Comparison of ENCODE assay signal across 19 cellular contexts in genomic region chr7:116967254-116967922, GRCh38. TPM values are rescaled to one million over a fixed set of nuclear protein-coding genes. Genes with fewer than 3 reads are reported as not detected.
DNase-seq lines count a peak whose midpoint lies in the region; ATAC-seq, FAIRE-seq and TF ChIP-seq lines count a peak whose summit lies in the region.
"Had no signal": no experiment of that assay in that cellular context is flagged by ENCODE, and none has a peak within 500 bp of the region (broad histone marks: within the 10 kb centered on the region; RNA-seq: fewer than 3 reads in every experiment).

No MANE protein-coding gene starts in this region.

- H3K4me2 ChIP-seq in KMS-11 = peak overlapping the region; percentile 36; the same call in 1 of the 2 replicates
- no peak overlapping the region for H3K4me2 ChIP-seq in osteoblast (ENCODE audit: insufficient read depth, low read length)

- H2AFZ ChIP-seq in KMS-11 (ENCODE audit: low read depth) = no peak overlapping the region
- H2AFZ ChIP-seq in osteoblast (ENCODE audit: low read length) = no peak overlapping the region

- H3K4me3 ChIP-seq in HEK293 (ENCODE audit: low read depth, low read length) (no peak overlapping the region), KMS-11 (IDR thresholded peaks at IDR 0.05; ENCODE audit: insufficient read depth, low read depth, low read length) (no peak overlapping the region), osteoblast (ENCODE audit: insufficient read depth, low read length) (no peak overlapping the region), heart right ventricle (no peak overlapping the region)

- no peak overlapping the region for H3K9ac ChIP-seq in KMS-11

- intact Hi-C loops in heart right ventricle (cut with DNase I) = no loop called here

- DNase-seq in osteoblast (ENCODE audit: insufficient read length, low spot score, missing footprints) (peak; percentile 4), urothelium cell line (ENCODE audit: low spot score) (no peak), heart right ventricle (no peak)
- DNase-seq: ACHN; BE2C; C1 segment of cervical spinal cord; Caco-2; CD4-positive, CD25-positive, alpha-beta regulatory T cell; CD8-positive, alpha-beta memory T cell; GOT3; H9 had no signal

- H3K27ac ChIP-seq in HEK293 (ENCODE audit: extremely low read depth, low read depth, low read length) (no peak overlapping the region), KMS-11 (no peak overlapping the region; the same call in 1 of the 2 replicates), cingulate gyrus (ENCODE audit: low read depth, low read length) (peak overlapping the region; percentile 2), osteoblast (ENCODE audit: low read depth, low read length) (no peak overlapping the region), heart right ventricle (no peak overlapping the region)

- CTCF ChIA-PET in HEK293 (lab: Yijun Ruan, JAX) = interaction anchor here (0.5 to 1.1 kb wide), 2 partner anchors 159 to 739 kb away, joined by 3 to 4 read pairs; no protein-coding TSS in a partner anchor

- H3K36me3 ChIP-seq in HEK293 (ENCODE audit: control insufficient read depth in 2 of 2, insufficient read depth in 1 of 2, low read length in 2 of 2) = no peaks in the 10 kb centered on the region
- H3K36me3 ChIP-seq in KMS-11 (ENCODE audit: insufficient read depth) = no peaks in the 10 kb centered on the region
- no peaks in the 10 kb centered on the region for H3K36me3 ChIP-seq in osteoblast (ENCODE audit: insufficient read depth, low read length)
- no peaks in the 10 kb centered on the region for H3K36me3 ChIP-seq in heart right ventricle
- H3K36me3 ChIP-seq: BE2C had no signal

- FAIRE-seq in urothelium cell line (lab: Jason Lieb, UNC) = no peak
- FAIRE-seq: A204.1, D721Med, G401.6, GM12892 had no signal

- H3K27me3 ChIP-seq in KMS-11 (ENCODE audit: insufficient read depth, low read depth) = no peaks in the 10 kb centered on the region
- H3K27me3 ChIP-seq in osteoblast (ENCODE audit: insufficient read depth, low read length) = no peaks in the 10 kb centered on the region
- no peaks in the 10 kb centered on the region for H3K27me3 ChIP-seq in heart right ventricle
- H3K27me3 ChIP-seq: BE2C had no signal

- no peaks in the 10 kb centered on the region for H3K4me1 ChIP-seq in HEK293 (ENCODE audit: control insufficient read depth, insufficient read depth, low read length)
- peaks cover 56% of the 10 kb centered on the region for H3K4me1 ChIP-seq in KMS-11 (ENCODE audit: low read depth, poor library complexity, severe bottlenecking)
- H3K4me1 ChIP-seq in osteoblast (ENCODE audit: insufficient read depth, low read length) = no peaks in the 10 kb centered on the region
- peaks cover 0 to 41% (median 15%) of the 10 kb centered on the region in 9 donors for H3K4me1 ChIP-seq in heart right ventricle
- H3K4me1 ChIP-seq: BE2C, Caco-2 had no signal

- no peak for ATAC-seq in GM18873 (IDR thresholded peaks at IDR 0.05; ENCODE audit: low FRiP score, unreplicated experiment)
- ATAC-seq in heart right ventricle = no peak

- 99% methylated on average over 5 of the region's 5 CpGs for WGBS in heart right ventricle, 2 donors

- no peaks in the 10 kb centered on the region for H3K9me3 ChIP-seq in HEK293 (ENCODE audit: control insufficient read depth, insufficient read depth, low read depth, low read length)
- H3K9me3 ChIP-seq in osteoblast (ENCODE audit: low read depth, low read length) = no peaks in the 10 kb centered on the region
- no peaks in the 10 kb centered on the region for H3K9me3 ChIP-seq in heart right ventricle
- H3K9me3 ChIP-seq: BE2C, Caco-2 had no signal

- POLR2A ChIA-PET in HEK293 (lab: Yijun Ruan, JAX) = interaction anchor here (0.7 to 1.0 kb wide), 2 partner anchors 8 to 13 kb away, joined by 3 read pairs; no protein-coding TSS in a partner anchor

- no peaks in the 10 kb centered on the region for H4K20me1 ChIP-seq in KMS-11 (ENCODE audit: insufficient read depth)
- H4K20me1 ChIP-seq in osteoblast (ENCODE audit: insufficient read depth, low read length) = peaks cover 28% of the 10 kb centered on the region

- H3K79me2 ChIP-seq in KMS-11 (ENCODE audit: insufficient read depth, low read depth) (peaks cover 25% of the 10 kb centered on the region; the same call in 1 of the 2 replicates), osteoblast (ENCODE audit: insufficient read depth, low read length) (peaks cover 74% of the 10 kb centered on the region)

- TF ChIP-seq CTCF in HEK293 (tag by site-specific recombination; IDR thresholded peaks at IDR 0.05) (no peak), KMS-11 (conservative IDR thresholded peaks at IDR 0.05; ENCODE audit: low read depth, low read length) (no peak), osteoblast (IDR thresholded peaks at IDR 0.05; ENCODE audit: extremely low read depth, low read depth, low read length) (no peak), heart right ventricle (IDR thresholded peaks at IDR 0.05) (no peak)

TF ChIP-seq in HEK293, 187 proteins besides CTCF, POLR2A, EP300 and RAD21:
- TF ChIP-seq ZNF274 (IDR thresholded peaks at IDR 0.05; ENCODE audit: low read length) (no peak), ZNF274 (tag by site-specific recombination; IDR thresholded peaks at IDR 0.05; ENCODE audit: borderline replicate concordance) (no peak), PRDM4 (tag by site-specific recombination; IDR thresholded peaks at IDR 0.05) (peak; percentile 25; the same call in 1 of the 2 replicates), ZBTB26 (tag by site-specific recombination; optimal IDR thresholded peaks at IDR 0.05) (no peak), ZNF341 (tag by site-specific recombination; IDR thresholded peaks at IDR 0.05; ENCODE audit: low read depth) (no peak), REPIN1 (tag by site-specific recombination; IDR thresholded peaks at IDR 0.05; ENCODE audit: low read depth) (no peak), ZNF544 (tag by site-specific recombination; IDR thresholded peaks at IDR 0.05) (no peak), ZNF248 (tag by site-specific recombination; IDR thresholded peaks at IDR 0.05) (no peak), ZNF707 (tag by site-specific recombination; IDR thresholded peaks at IDR 0.05) (no peak), GFI1B (tag by site-specific recombination; IDR thresholded peaks at IDR 0.05) (no peak), ZNF521 (tag by site-specific recombination; IDR thresholded peaks at IDR 0.05) (no peak), MYNN (tag by site-specific recombination; IDR thresholded peaks at IDR 0.05; ENCODE audit: borderline replicate concordance) (no peak), ZNF664 (tag by site-specific recombination; IDR thresholded peaks at IDR 0.05) (peak; percentile 99), ZNF391 (tag by site-specific recombination; IDR thresholded peaks at IDR 0.05; ENCODE audit: borderline replicate concordance, low read depth) (no peak), ZNF335 (tag by site-specific recombination; conservative IDR thresholded peaks at IDR 0.05) (no peak)

RNA-seq across cellular contexts. Expression of gene ST7, which starts 14.1 kb away (rescaled TPM):
- total RNA-seq in osteoblast = 19.9 and 22.4 TPM in 2 replicates
- 10 to 100 TPM; 20.6 to 40.2 (median 24.4) TPM for total RNA-seq in heart right ventricle
- 10 to 100 TPM; 20.1 to 22.7 TPM for polyA plus RNA-seq in heart right ventricle
